Comparison of ENCODE assay signal across 1 cellular context in the genomic region with DNA sequence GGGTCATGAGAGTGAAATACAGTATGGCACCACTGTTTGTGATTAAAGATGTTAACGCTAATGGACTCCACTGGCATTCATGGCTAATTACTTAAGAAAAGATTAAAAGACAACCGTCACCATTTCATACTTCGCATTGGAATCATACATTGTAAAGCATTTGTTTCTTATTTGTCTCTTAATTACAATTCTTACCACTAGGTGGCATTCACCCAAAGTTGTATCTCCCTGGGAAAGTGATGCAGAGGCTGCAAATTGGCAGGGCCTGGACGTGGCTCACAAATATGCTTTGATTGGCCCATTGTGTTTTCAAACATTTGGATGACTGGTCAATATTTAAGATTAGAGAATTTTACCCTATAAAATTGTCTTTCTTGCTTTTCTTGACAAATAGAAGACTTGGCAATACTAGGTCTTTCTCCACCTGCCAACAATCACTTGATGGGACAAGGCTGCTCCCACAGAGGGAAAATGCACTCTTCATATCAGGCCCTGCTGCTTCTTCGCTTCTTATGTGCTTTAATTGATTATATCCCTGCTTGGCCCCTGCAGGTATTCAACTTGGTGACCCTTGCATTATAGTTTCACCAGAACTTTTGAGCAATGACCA.
TF ChIP-seq lines count a peak whose summit lies in the region.

No MANE protein-coding gene starts in this region.

TF ChIP-seq in HCT116, 20 proteins besides CTCF, POLR2A, EP300 and RAD21 (continued from another document):
- TF ChIP-seq REST (IDR thresholded peaks at IDR 0.05; ENCODE audit: low read depth) (no peak), FOSL1 (IDR thresholded peaks at IDR 0.05; ENCODE audit: low read depth) (no peak)
